Comparison of ENCODE assay signal across 30 cellular contexts in the genomic region with DNA sequence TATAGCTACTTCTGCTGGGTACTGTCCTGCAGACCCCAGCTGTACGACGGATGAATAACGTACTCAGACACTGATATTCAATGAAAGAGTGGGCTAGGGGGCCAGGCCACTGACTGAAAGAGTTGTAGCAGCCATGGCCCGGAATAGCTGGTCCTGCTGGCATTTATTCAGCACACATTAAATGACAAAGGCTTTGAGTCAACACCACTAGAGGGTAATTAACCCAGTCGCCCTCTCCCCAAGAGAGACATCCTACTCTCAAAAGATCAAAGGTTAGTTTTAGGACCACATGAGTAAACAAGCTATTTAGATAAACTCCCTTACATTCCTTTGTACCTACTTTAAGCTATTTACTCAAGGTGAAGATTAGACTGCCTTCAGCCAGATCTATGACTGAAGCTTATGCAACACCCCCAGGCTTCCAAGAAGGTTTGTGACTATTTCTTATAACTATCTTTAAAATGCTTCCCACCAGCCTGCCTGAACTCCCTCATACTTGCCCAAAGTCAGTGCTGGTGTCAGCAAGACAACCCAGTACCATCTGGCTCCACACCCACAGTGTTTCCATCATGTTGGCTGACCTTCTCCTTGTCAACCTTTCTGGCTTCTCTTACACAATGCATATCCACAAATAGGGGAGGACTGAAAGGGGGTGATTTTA.
DNase-seq lines count a peak whose midpoint lies in the region; ATAC-seq and TF ChIP-seq lines count a peak whose summit lies in the region.
"Had no signal": no experiment of that assay in that cellular context is flagged by ENCODE, and none has a peak within 500 bp of the region (broad histone marks: within the 10 kb centered on the region; RNA-seq: fewer than 3 reads in every experiment).

No MANE protein-coding gene starts in this region.

- BruUV-seq in MCF 10A (replicated peaks; lab: Mats Ljungman, UMichigan) = no TSS peak

- H3K9me3 ChIP-seq in breast epithelium = no peaks in the 10 kb centered on the region

- TF ChIP-seq POLR2A in breast epithelium (IDR thresholded peaks at IDR 0.05) = no peak

- H3K27ac ChIP-seq in breast epithelium = no peak overlapping the region
- H3K27ac ChIP-seq: 22Rv1, C4-2B, RWPE1 had no signal

- no peaks in the 10 kb centered on the region for H3K36me3 ChIP-seq in breast epithelium

- no peaks in the 10 kb centered on the region for H3K4me1 ChIP-seq in breast epithelium
- H3K4me1 ChIP-seq: Caco-2 had no signal

- TF ChIP-seq CTCF in MCF 10A (IDR thresholded peaks at IDR 0.05; ENCODE audit: unreplicated experiment) = no peak
- TF ChIP-seq CTCF in breast epithelium (IDR thresholded peaks at IDR 0.05) = no peak
- TF ChIP-seq CTCF in endothelial cell (IDR thresholded peaks at IDR 0.05; ENCODE audit: unreplicated experiment) = no peak

- DNase-seq in MCF 10A (ENCODE audit: unreplicated experiment) (peak; percentile 14), breast epithelium (ENCODE audit: low spot score in 2 of 2) (no peak), amniotic epithelial cell (ENCODE audit: low read depth) (peak; percentile 67), iPS DF 19.7 (ENCODE audit: low read depth, low spot score) (peak; percentile 52), NOMO-1 treated with DMSO at 0.1 percent for 48 hours (lab: John Stamatoyannopoulos, UW; ENCODE audit: unreplicated experiment) (no peak), endothelial cell (ENCODE audit: low spot score) (no peak)
- no peak for DNase-seq in stimulated activated naive CD8-positive, alpha-beta T cell treated with anti-CD3 and anti-CD28 coated beads, Interleukin-15, Interleukin-2, amounts not matched to agents 100 U/mL and 50 U/mL, for 24 hours
- DNase-seq: CD8-positive, alpha-beta T cell; GDM1; H7; HFFc6; IMR-90; KG1; MM.1S; NCI-H1417; NCI-H1694; NCI-H2029 treated with DMSO at 0.1 percent for 48 hours; NCI-H446 treated with DMSO at 0.1 percent for 48 hours; NCI-H526; NCI-H82; NK-92 treated with Interleukin-12 subunit alpha and Interleukin-12 subunit beta, amount 100 ng/mL, for 24 hours; SHP77 treated with DMSO at 0.1 percent for 48 hours had no signal

- H3K4me1 Mint-ChIP-seq in MCF 10A (ENCODE audit: insufficient read depth, unreplicated experiment) = peaks cover 3% of the 10 kb centered on the region
- H3K4me1 Mint-ChIP-seq in endothelial cell (ENCODE audit: unreplicated experiment) = no peaks in the 10 kb centered on the region
- H3K4me1 Mint-ChIP-seq: B cell had no signal

- H3K4me3 ChIP-seq in breast epithelium = no peak overlapping the region
- H3K4me3 ChIP-seq: GM12878 had no signal

- no peaks in the 10 kb centered on the region for H3K27me3 ChIP-seq in breast epithelium

- no peaks in the 10 kb centered on the region for H3K36me3 Mint-ChIP-seq in MCF 10A (ENCODE audit: insufficient read depth, unreplicated experiment)
- no peaks in the 10 kb centered on the region for H3K36me3 Mint-ChIP-seq in endothelial cell (ENCODE audit: low read depth, unreplicated experiment)
- H3K36me3 Mint-ChIP-seq: CD8-positive, alpha-beta T cell had no signal

- H3K27me3 Mint-ChIP-seq in MCF 10A (ENCODE audit: insufficient read depth, unreplicated experiment) = no peaks in the 10 kb centered on the region
- H3K27me3 Mint-ChIP-seq in endothelial cell (ENCODE audit: unreplicated experiment) = no peaks in the 10 kb centered on the region
- H3K27me3 Mint-ChIP-seq: B cell had no signal

- no peaks in the 10 kb centered on the region for H3K9me3 Mint-ChIP-seq in MCF 10A (ENCODE audit: unreplicated experiment)
- no peaks in the 10 kb centered on the region for H3K9me3 Mint-ChIP-seq in endothelial cell (ENCODE audit: unreplicated experiment)
- H3K9me3 Mint-ChIP-seq: HFFc6 had no signal

- H3K27ac Mint-ChIP-seq in MCF 10A (ENCODE audit: low read depth, unreplicated experiment) = no peak overlapping the region
- no peak overlapping the region for H3K27ac Mint-ChIP-seq in endothelial cell (ENCODE audit: unreplicated experiment)
- H3K27ac Mint-ChIP-seq: B cell; CD8-positive, alpha-beta T cell; HFFc6 had no signal

- H3K4me3 Mint-ChIP-seq in MCF 10A (ENCODE audit: unreplicated experiment) = no peak overlapping the region
- no peak overlapping the region for H3K4me3 Mint-ChIP-seq in endothelial cell (ENCODE audit: unreplicated experiment)
- H3K4me3 Mint-ChIP-seq: B cell; CD8-positive, alpha-beta T cell; HFFc6 had no signal

- ATAC-seq in stimulated activated naive CD8-positive, alpha-beta T cell treated with anti-CD3 and anti-CD28 coated beads, Interleukin-15, Interleukin-2, amounts not matched to agents 100 U/mL and 50 U/mL, for 24 hours = no peak
- ATAC-seq in GM21528 (IDR thresholded peaks at IDR 0.05; ENCODE audit: low FRiP score, unreplicated experiment) = no peak
- ATAC-seq: CD8-positive, alpha-beta T cell; GM12878; Panc1 had no signal

- CTCF ChIA-PET in MCF 10A (lab: Yijun Ruan, JAX) = interaction anchor here (0.9 to 1.3 kb wide), 2 partner anchors 26 to 36 kb away, joined by 3 to 4 read pairs; no protein-coding TSS in a partner anchor

- intact Hi-C loops in MCF 10A (cut with micrococcal nuclease) = no loop called here
- intact Hi-C loops in breast epithelium (cut with DNase I; ENCODE audit: low total_unique reads) = no loop called here

- POLR2A ChIA-PET in MCF 10A (lab: Yijun Ruan, JAX) = interaction anchor here (0.6 to 0.7 kb wide), 2 partner anchors 53 to 544 kb away, joined by 3 to 5 read pairs; no protein-coding TSS in a partner anchor

Comparison
In these comparisons a context has a peak if more than half of its experiments do, and no peak if none do; other contexts are left out.
1. DNase-seq: peak in MCF 10A (single experiment), amniotic epithelial cell (single experiment) and iPS DF 19.7 (single experiment); none in breast epithelium (0 of 2), stimulated activated naive CD8-positive, alpha-beta T cell treated with anti-CD3 and anti-CD28 coated beads, Interleukin-15, Interleukin-2, amounts not matched to agents 100 U/mL and 50 U/mL, for 24 hours (single experiment), NOMO-1 treated with DMSO at 0.1 percent for 48 hours (single experiment) and endothelial cell (single experiment).